17 cellular contexts compared by ENCODE assay signal in genomic region chr11:108669711-108670110, GRCh38. TPM values are rescaled to one million over a fixed set of nuclear protein-coding genes. Genes with fewer than 3 reads are reported as not detected.
DNase-seq lines count a peak whose midpoint lies in the region; ATAC-seq and TF ChIP-seq lines count a peak whose summit lies in the region.
"Had no signal": no experiment of that assay in that cellular context is flagged by ENCODE, and none has a peak within 500 bp of the region (broad histone marks: within the 10 kb centered on the region; RNA-seq: fewer than 3 reads in every experiment).

No MANE protein-coding gene starts in this region.

- H3K36me3 ChIP-seq in Loucy (ENCODE audit: insufficient read depth, low read length): peaks cover under 1% of the 10 kb centered on the region; the same call in 1 of the 2 replicates
- H3K36me3 ChIP-seq in mucosa of descending colon (ENCODE audit: low read depth): no peaks in the 10 kb centered on the region

- no peaks in the 10 kb centered on the region for H3F3A ChIP-seq in Loucy (ENCODE audit: low read depth)

- H3K9ac ChIP-seq in Loucy (ENCODE audit: low read depth, low read length, poor library complexity, severe bottlenecking): no peak overlapping the region

- intact Hi-C loops in mucosa of descending colon (cut with DNase I, micrococcal nuclease): no loop called here

- no peak overlapping the region for H3K27ac Mint-ChIP-seq in activated naive CD8-positive, alpha-beta T cell treated with anti-CD3 and anti-CD28 coated beads, Interleukin-2, amount 50 U/mL, for 24 hours
- H3K27ac Mint-ChIP-seq: B cell had no signal

- H3K36me3 Mint-ChIP-seq in activated naive CD8-positive, alpha-beta T cell treated with anti-CD3 and anti-CD28 coated beads, Interleukin-2, amount 50 U/mL, for 24 hours (ENCODE audit: low read depth): peaks cover 32% of the 10 kb centered on the region

- H3K4me3 ChIP-seq in Loucy (ENCODE audit: low read length, poor library complexity, severe bottlenecking) (no peak overlapping the region), epithelial cell of proximal tubule (ENCODE audit: low read depth, low read length) (no peak overlapping the region), mucosa of descending colon (no peak overlapping the region)

- peaks cover 2% of the 10 kb centered on the region for H3K27me3 Mint-ChIP-seq in activated naive CD8-positive, alpha-beta T cell treated with anti-CD3 and anti-CD28 coated beads, Interleukin-2, amount 50 U/mL, for 24 hours
- H3K27me3 Mint-ChIP-seq: B cell; CD4-positive, CD25-positive, alpha-beta regulatory T cell had no signal

- peaks cover 36% of the 10 kb centered on the region for H3K4me1 ChIP-seq in Loucy (ENCODE audit: insufficient read depth, low read length, poor library complexity, severe bottlenecking)
- peaks cover 11% of the 10 kb centered on the region for H3K4me1 ChIP-seq in mucosa of descending colon (ENCODE audit: low read depth)

- H3K9me3 ChIP-seq in Loucy (ENCODE audit: insufficient read depth, low read depth, low read length): no peaks in the 10 kb centered on the region
- no peaks in the 10 kb centered on the region for H3K9me3 ChIP-seq in mucosa of descending colon

- no peak overlapping the region for H2AFZ ChIP-seq in Loucy (ENCODE audit: low read length)

- H4K20me1 ChIP-seq in Loucy (ENCODE audit: insufficient read depth, low read length, poor library complexity, severe bottlenecking): peaks cover 13% of the 10 kb centered on the region

- peak overlapping the region; percentile 92 for H3K4me2 ChIP-seq in Loucy (ENCODE audit: low read depth, low read length, poor library complexity, severe bottlenecking)

- TF ChIP-seq CTCF in Loucy (conservative IDR thresholded peaks at IDR 0.05; ENCODE audit: low read length) (no peak), epithelial cell of proximal tubule (conservative IDR thresholded peaks at IDR 0.05; ENCODE audit: low read depth, low read length) (no peak), mucosa of descending colon (IDR thresholded peaks at IDR 0.05) (no peak)

- no peak overlapping the region for H3K4me3 Mint-ChIP-seq in activated naive CD8-positive, alpha-beta T cell treated with anti-CD3 and anti-CD28 coated beads, Interleukin-2, amount 50 U/mL, for 24 hours
- H3K4me3 Mint-ChIP-seq: B cell; CD4-positive, CD25-positive, alpha-beta regulatory T cell had no signal

- H3K9me3 Mint-ChIP-seq in activated naive CD8-positive, alpha-beta T cell treated with anti-CD3 and anti-CD28 coated beads, Interleukin-2, amount 50 U/mL, for 24 hours: no peaks in the 10 kb centered on the region

- ATAC-seq in mucosa of descending colon (peak; percentile 18), HG02840 (IDR thresholded peaks at IDR 0.05; ENCODE audit: low FRiP score, unreplicated experiment) (no peak)
- ATAC-seq in activated naive CD8-positive, alpha-beta T cell treated with anti-CD3 and anti-CD28 coated beads, Interleukin-2, amount 50 U/mL, for 24 hours: no peak

- DNase-seq in epithelial cell of proximal tubule (ENCODE audit: low read depth) (peak; percentile 75), mucosa of descending colon (no peak), NCI-H748 (lab: John Stamatoyannopoulos, UW; ENCODE audit: unreplicated experiment) (no peak), activated gamma-delta T cell (lab: John Stamatoyannopoulos, UW) (no peak)
- no peak for DNase-seq in activated naive CD8-positive, alpha-beta T cell treated with anti-CD3 and anti-CD28 coated beads, Interleukin-2, amount 50 U/mL, for 24 hours
- DNase-seq: Calu3; CD4-positive, CD25-positive, alpha-beta regulatory T cell; KBM-7; NCI-H1048; NCI-H146; NCI-H2107; NCI-H2227 treated with DMSO at 0.1 percent for 48 hours; NCI-H526; RPMI8226 had no signal

- peaks cover 51% of the 10 kb centered on the region for H3K4me1 Mint-ChIP-seq in activated naive CD8-positive, alpha-beta T cell treated with anti-CD3 and anti-CD28 coated beads, Interleukin-2, amount 50 U/mL, for 24 hours

- H3K27me3 ChIP-seq in Loucy (ENCODE audit: insufficient read depth, low read length, poor library complexity, severe bottlenecking): no peaks in the 10 kb centered on the region

- H3K9me2 ChIP-seq in Loucy (replicated peaks; ENCODE audit: low read depth, low read length): no peaks in the 10 kb centered on the region

- peaks cover 61% of the 10 kb centered on the region for H3K79me2 ChIP-seq in Loucy (ENCODE audit: insufficient read depth, low read length)

RNA-seq across cellular contexts. Expression of gene DDX10, which starts 4.8 kb away (rescaled TPM):
- total RNA-seq in epithelial cell of proximal tubule (28.9 and 34.3 TPM in 2 replicates), mucosa of descending colon (10 to 100 TPM; 16.1 to 18.3 (median 17.3) TPM)
